ENCODE assay signal across 25 cellular contexts in genomic region chr6:12028194-12028593, GRCh38.
"Had no signal": no experiment of that assay in that cellular context is flagged by ENCODE, and none has a peak within 500 bp of the region (broad histone marks: within the 10 kb centered on the region; RNA-seq: fewer than 3 reads in every experiment).

No MANE protein-coding gene starts in this region.

- H3K27me3 ChIP-seq: ovary, right atrium auricular region, tibial nerve, upper lobe of left lung, vagina had no signal

- H3K4me3 Mint-ChIP-seq: immature natural killer cell; natural killer cell treated with Interleukin-12 subunit alpha and Interleukin-12 subunit beta and Interleukin-15 and Interleukin-18, amount 100 ng/mL, for 72 hours; stimulated activated effector memory CD8-positive, alpha-beta T cell treated with anti-CD3 and anti-CD28 coated beads, Interleukin-12 subunit alpha, Interleukin-12 subunit beta, amount 100 ng/mL, for 72 hours; stimulated activated naive CD8-positive, alpha-beta T cell treated with anti-CD3 and anti-CD28 coated beads, Interleukin-15, amount 100 ng/mL, for 72 hours had no signal

- DNase-seq: hypothalamus; immature natural killer cell; kidney; left ventricle myocardium inferior; midbrain; mucosa of descending colon; naive thymus-derived CD4-positive, alpha-beta T cell; ovary; stimulated activated CD4-positive, alpha-beta T cell treated with anti-CD3 and anti-CD28 coated beads, Interleukin-12 subunit alpha, Interleukin-12 subunit beta, amount 100 ng/mL, for 4 hours; stimulated activated CD4-positive, alpha-beta T cell treated with anti-CD3 and anti-CD28 coated beads, Interleukin-15, amount 100 ng/mL, for 24 hours; stimulated activated CD4-positive, alpha-beta T cell treated with anti-CD3 and anti-CD28 coated beads, Interleukin-2, amount 100 ng/mL, for 24 hours; stimulated activated CD4-positive, alpha-beta T cell treated with anti-CD3 and anti-CD28 coated beads, Interleukin-4, amount 100 ng/mL, for 1 hour; stimulated activated naive CD4-positive, alpha-beta T cell treated with Interleukin-2 at 50 U/mL for 16 hours; stimulated activated naive CD8-positive, alpha-beta T cell treated with anti-CD3 and anti-CD28 coated beads, Interleukin-15, amount 100 ng/mL, for 72 hours; substantia nigra; upper lobe of left lung had no signal

- H3K4me3 ChIP-seq: left ventricle myocardium inferior, lung, mucosa of descending colon, ovary, right atrium auricular region, skin epidermis, tibial nerve, upper lobe of left lung, vagina had no signal

- H3K27ac ChIP-seq: left ventricle myocardium inferior, ovary, right atrium auricular region, skin epidermis, tibial nerve, upper lobe of left lung, vagina had no signal

- H3K36me3 ChIP-seq: ovary, right atrium auricular region, upper lobe of left lung, vagina had no signal

- H3K27me3 Mint-ChIP-seq: naive thymus-derived CD4-positive, alpha-beta T cell; natural killer cell treated with Interleukin-12 subunit alpha and Interleukin-12 subunit beta and Interleukin-15 and Interleukin-18, amount 100 ng/mL, for 72 hours; progenitor cell of endocrine pancreas; stimulated activated naive CD8-positive, alpha-beta T cell treated with anti-CD3 and anti-CD28 coated beads, Interleukin-15, amount 100 ng/mL, for 72 hours had no signal

- H3K27ac Mint-ChIP-seq: immature natural killer cell; natural killer cell treated with Interleukin-12 subunit alpha and Interleukin-12 subunit beta and Interleukin-15 and Interleukin-18, amount 100 ng/mL, for 72 hours; progenitor cell of endocrine pancreas; stimulated activated effector memory CD8-positive, alpha-beta T cell treated with anti-CD3 and anti-CD28 coated beads, Interleukin-12 subunit alpha, Interleukin-12 subunit beta, amount 100 ng/mL, for 72 hours; stimulated activated naive CD8-positive, alpha-beta T cell treated with anti-CD3 and anti-CD28 coated beads, Interleukin-15, amount 100 ng/mL, for 72 hours had no signal

- ATAC-seq: mucosa of descending colon; naive thymus-derived CD4-positive, alpha-beta T cell; natural killer cell treated with Interleukin-12 subunit alpha and Interleukin-12 subunit beta and Interleukin-15 and Interleukin-18, amount 100 ng/mL, for 72 hours; sciatic nerve; stimulated activated effector memory CD8-positive, alpha-beta T cell treated with anti-CD3 and anti-CD28 coated beads, Interleukin-12 subunit alpha, Interleukin-12 subunit beta, amount 100 ng/mL, for 72 hours; stimulated activated naive CD8-positive, alpha-beta T cell treated with anti-CD3 and anti-CD28 coated beads, Interleukin-15, amount 100 ng/mL, for 72 hours had no signal

- H3K9me3 ChIP-seq: ovary, vagina had no signal
